ENCODE assay signal across 16 cellular contexts in the genomic region with DNA sequence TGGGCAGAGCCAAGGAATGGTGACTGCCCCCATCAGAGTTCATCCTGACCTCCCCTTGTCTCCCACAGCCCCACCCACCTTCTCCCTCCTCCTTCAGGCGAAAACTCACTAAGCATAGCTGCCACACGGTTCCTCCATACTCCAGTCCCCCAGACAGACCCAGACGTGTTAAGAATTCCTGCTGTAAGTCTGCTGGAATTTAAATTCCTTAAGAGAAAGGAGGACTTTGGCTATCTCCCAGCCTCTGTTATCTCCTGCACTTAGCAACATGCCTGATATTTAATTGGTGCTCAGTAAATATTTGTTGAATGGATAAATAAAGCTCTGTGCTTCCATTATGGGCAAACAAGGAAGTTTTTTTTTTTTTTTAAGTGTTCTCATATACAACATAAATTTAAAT.
A peak's percentile ranks its signal among the peaks of the same experiment; 100 is the strongest.
DNase-seq lines count a peak whose midpoint lies in the region; ATAC-seq, FAIRE-seq and TF ChIP-seq lines count a peak whose summit lies in the region.
"Had no signal": no experiment of that assay in that cellular context is flagged by ENCODE, and none has a peak within 500 bp of the region (broad histone marks: within the 10 kb centered on the region; RNA-seq: fewer than 3 reads in every experiment).

No MANE protein-coding gene starts in this region.

- H3K9me1 ChIP-seq in keratinocyte (ENCODE audit: control insufficient read depth, extremely low read depth, insufficient read depth, low read length): no peaks in the 10 kb centered on the region

- H2AFZ ChIP-seq in keratinocyte (ENCODE audit: control insufficient read depth, low read length) (no peak overlapping the region), smooth muscle cell (ENCODE audit: low read depth) (no peak overlapping the region)

- TF ChIP-seq CTCF in WTC11 (IDR thresholded peaks at IDR 0.05) (no peak), keratinocyte (optimal IDR thresholded peaks at IDR 0.05 in 1 of 3, IDR thresholded peaks at IDR 0.05 in 1 of 3, conservative IDR thresholded peaks at IDR 0.05 in 1 of 3; ENCODE audit: extremely low read depth in 1 of 3, insufficient read depth in 2 of 3, low read length in 3 of 3) (peak in 2 of 3 experiments; percentile 2 to 10), smooth muscle cell (IDR thresholded peaks at IDR 0.05; ENCODE audit: borderline replicate concordance, insufficient read depth, poor library complexity, severe bottlenecking) (no peak)

- peak overlapping the region; percentile 43 for H3K4me2 ChIP-seq in keratinocyte (ENCODE audit: control insufficient read depth, extremely low read depth, insufficient read depth, low read depth, low read length)
- H3K4me2 ChIP-seq in smooth muscle cell: peak overlapping the region; percentile 57

- peak; percentile 44 for FAIRE-seq in keratinocyte (lab: Jason Lieb, UNC)
- FAIRE-seq: GM12891 had no signal

- no peak overlapping the region for H3K4me3 ChIP-seq in keratinocyte (ENCODE audit: control insufficient read depth in 2 of 3, extremely low read depth in 1 of 3, insufficient read depth in 2 of 3, low read depth in 1 of 3, low read length in 3 of 3)
- H3K4me3 ChIP-seq in smooth muscle cell: no peak overlapping the region
- H3K4me3 ChIP-seq: HAP-1, right lobe of liver had no signal

- H3K27me3 Mint-ChIP-seq in WTC11 (ENCODE audit: low read depth): no peaks in the 10 kb centered on the region

- no peaks in the 10 kb centered on the region for H3K9me3 Mint-ChIP-seq in WTC11

- 4% methylated on average over 3 of the region's 3 CpGs for whole genome bisulfite sequencing in smooth muscle cell (ENCODE audit: low lambda C conversion rate)

- no peak overlapping the region for H3K4me3 Mint-ChIP-seq in WTC11

- no peaks in the 10 kb centered on the region for H3F3A ChIP-seq in smooth muscle cell (ENCODE audit: low read depth)

- H3K9ac ChIP-seq in keratinocyte (ENCODE audit: control insufficient read depth, extremely low read depth, insufficient read depth, low read length): no peak overlapping the region
- H3K9ac ChIP-seq in smooth muscle cell (ENCODE audit: low read depth): peak overlapping the region; percentile 65
- H3K9ac ChIP-seq: SK-N-SH had no signal

- CTCF ChIA-PET in WTC11 (lab: Charles Lee): interaction anchor here (1.7 kb wide), 1 partner anchor 201 kb away, joined by 5 read pairs; no protein-coding TSS in a partner anchor

- H3K27ac ChIP-seq in keratinocyte (ENCODE audit: control insufficient read depth, insufficient read depth, low read length) (peak overlapping the region; percentile 51), smooth muscle cell (ENCODE audit: low read depth) (peak overlapping the region; percentile 89)
- H3K27ac ChIP-seq: right lobe of liver had no signal

- H3K36me3 ChIP-seq in keratinocyte (ENCODE audit: control insufficient read depth in 2 of 2, extremely low read depth in 1 of 2, insufficient read depth in 2 of 2, low read length in 2 of 2) (no peaks in the 10 kb centered on the region), smooth muscle cell (ENCODE audit: low read depth) (no peaks in the 10 kb centered on the region)
- H3K36me3 ChIP-seq: HAP-1, right lobe of liver had no signal

- H4K20me1 ChIP-seq in keratinocyte (ENCODE audit: control insufficient read depth, extremely low read depth, insufficient read depth, low read length) (no peaks in the 10 kb centered on the region), smooth muscle cell (ENCODE audit: low read depth) (no peaks in the 10 kb centered on the region)

- POLR2A ChIA-PET in WTC11 (lab: Charles Lee): no interaction called here

- H3K27me3 ChIP-seq in keratinocyte (ENCODE audit: control insufficient read depth, extremely low read depth, insufficient read depth, low read length): no peaks in the 10 kb centered on the region
- H3K27me3 ChIP-seq in smooth muscle cell (ENCODE audit: low read depth): no peaks in the 10 kb centered on the region
- H3K27me3 ChIP-seq: right lobe of liver had no signal

- H3K27ac Mint-ChIP-seq in WTC11: 0 out of 2 replicates have a peak overlapping the region, but pooled peaks have one; percentile 46
- H3K27ac Mint-ChIP-seq: IgD-negative memory B cell had no signal

- peaks cover 35% of the 10 kb centered on the region for H3K36me3 Mint-ChIP-seq in WTC11

- H3K9me3 ChIP-seq in keratinocyte (ENCODE audit: control insufficient read depth, low read depth, low read length) (no peaks in the 10 kb centered on the region), smooth muscle cell (replicated peaks; ENCODE audit: low read depth) (no peaks in the 10 kb centered on the region)
- H3K9me3 ChIP-seq: HAP-1, right lobe of liver, SK-N-SH had no signal

- H3K4me1 ChIP-seq in keratinocyte (ENCODE audit: control insufficient read depth, extremely low read depth, insufficient read depth, low read length) (peaks cover 16% of the 10 kb centered on the region), smooth muscle cell (ENCODE audit: low read depth) (peaks cover 11% of the 10 kb centered on the region)
- H3K4me1 ChIP-seq: HAP-1, right lobe of liver had no signal

- DNase-seq in HCEC 1CT (peak; percentile 25), WTC11 (ENCODE audit: low spot score) (no peak), keratinocyte (ENCODE audit: low read depth, low spot score) (peak; percentile 23), smooth muscle cell (lab: John Stamatoyannopoulos, UW; ENCODE audit: unreplicated experiment) (no peak), SKM-1 (lab: John Stamatoyannopoulos, UW; ENCODE audit: unreplicated experiment) (no peak), retina (no peak)
- DNase-seq: aorta, DMS79, NCI-H1694, NCI-H82, right lobe of liver, SK-N-SH had no signal

- 0 out of 2 replicates have a peak, but pooled peaks cover 2% of the 10 kb centered on the region for H3K4me1 Mint-ChIP-seq in WTC11

- ATAC-seq in WTC11: no peak
- ATAC-seq in GM18907 (IDR thresholded peaks at IDR 0.05; ENCODE audit: unreplicated experiment): no peak

- H3K79me2 ChIP-seq in keratinocyte (ENCODE audit: control insufficient read depth, insufficient read depth, low read length): no peaks in the 10 kb centered on the region
- H3K79me2 ChIP-seq in smooth muscle cell (ENCODE audit: low read depth): no peaks in the 10 kb centered on the region

- dilution Hi-C loops in keratinocyte (cut with MboI; ENCODE audit: extremely low pct_ligation_motif_present, low sequenced_read_pairs): no loop called here

TF ChIP-seq in WTC11, 78 proteins besides CTCF, POLR2A, EP300 and RAD21 (continues in another document):
- TF ChIP-seq, protein P1, sequence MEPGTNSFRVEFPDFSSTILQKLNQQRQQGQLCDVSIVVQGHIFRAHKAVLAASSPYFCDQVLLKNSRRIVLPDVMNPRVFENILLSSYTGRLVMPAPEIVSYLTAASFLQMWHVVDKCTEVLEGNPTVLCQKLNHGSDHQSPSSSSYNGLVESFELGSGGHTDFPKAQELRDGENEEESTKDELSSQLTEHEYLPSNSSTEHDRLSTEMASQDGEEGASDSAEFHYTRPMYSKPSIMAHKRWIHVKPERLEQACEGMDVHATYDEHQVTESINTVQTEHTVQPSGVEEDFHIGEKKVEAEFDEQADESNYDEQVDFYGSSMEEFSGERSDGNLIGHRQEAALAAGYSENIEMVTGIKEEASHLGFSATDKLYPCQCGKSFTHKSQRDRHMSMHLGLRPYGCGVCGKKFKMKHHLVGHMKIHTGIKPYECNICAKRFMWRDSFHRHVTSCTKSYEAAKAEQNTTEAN (CRISPR knock-in tag; IDR thresholded peaks at IDR 0.05): no peak
- TF ChIP-seq, protein P2, sequence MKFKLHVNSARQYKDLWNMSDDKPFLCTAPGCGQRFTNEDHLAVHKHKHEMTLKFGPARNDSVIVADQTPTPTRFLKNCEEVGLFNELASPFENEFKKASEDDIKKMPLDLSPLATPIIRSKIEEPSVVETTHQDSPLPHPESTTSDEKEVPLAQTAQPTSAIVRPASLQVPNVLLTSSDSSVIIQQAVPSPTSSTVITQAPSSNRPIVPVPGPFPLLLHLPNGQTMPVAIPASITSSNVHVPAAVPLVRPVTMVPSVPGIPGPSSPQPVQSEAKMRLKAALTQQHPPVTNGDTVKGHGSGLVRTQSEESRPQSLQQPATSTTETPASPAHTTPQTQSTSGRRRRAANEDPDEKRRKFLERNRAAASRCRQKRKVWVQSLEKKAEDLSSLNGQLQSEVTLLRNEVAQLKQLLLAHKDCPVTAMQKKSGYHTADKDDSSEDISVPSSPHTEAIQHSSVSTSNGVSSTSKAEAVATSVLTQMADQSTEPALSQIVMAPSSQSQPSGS (CRISPR knock-in tag; IDR thresholded peaks at IDR 0.05; ENCODE audit: borderline replicate concordance, low read depth): no peak
- TF ChIP-seq, protein P3, sequence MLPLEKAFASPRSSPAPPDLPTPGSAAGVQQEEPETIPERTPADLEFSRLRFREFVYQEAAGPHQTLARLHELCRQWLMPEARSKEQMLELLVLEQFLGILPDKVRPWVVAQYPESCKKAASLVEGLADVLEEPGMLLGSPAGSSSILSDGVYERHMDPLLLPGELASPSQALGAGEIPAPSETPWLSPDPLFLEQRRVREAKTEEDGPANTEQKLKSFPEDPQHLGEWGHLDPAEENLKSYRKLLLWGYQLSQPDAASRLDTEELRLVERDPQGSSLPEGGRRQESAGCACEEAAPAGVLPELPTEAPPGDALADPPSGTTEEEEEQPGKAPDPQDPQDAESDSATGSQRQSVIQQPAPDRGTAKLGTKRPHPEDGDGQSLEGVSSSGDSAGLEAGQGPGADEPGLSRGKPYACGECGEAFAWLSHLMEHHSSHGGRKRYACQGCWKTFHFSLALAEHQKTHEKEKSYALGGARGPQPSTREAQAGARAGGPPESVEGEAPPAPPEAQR (CRISPR knock-in tag; IDR thresholded peaks at IDR 0.05): no peak
- TF ChIP-seq ZNF263 (CRISPR knock-in tag; IDR thresholded peaks at IDR 0.05; ENCODE audit: low read depth): no peak
- TF ChIP-seq, protein P4, sequence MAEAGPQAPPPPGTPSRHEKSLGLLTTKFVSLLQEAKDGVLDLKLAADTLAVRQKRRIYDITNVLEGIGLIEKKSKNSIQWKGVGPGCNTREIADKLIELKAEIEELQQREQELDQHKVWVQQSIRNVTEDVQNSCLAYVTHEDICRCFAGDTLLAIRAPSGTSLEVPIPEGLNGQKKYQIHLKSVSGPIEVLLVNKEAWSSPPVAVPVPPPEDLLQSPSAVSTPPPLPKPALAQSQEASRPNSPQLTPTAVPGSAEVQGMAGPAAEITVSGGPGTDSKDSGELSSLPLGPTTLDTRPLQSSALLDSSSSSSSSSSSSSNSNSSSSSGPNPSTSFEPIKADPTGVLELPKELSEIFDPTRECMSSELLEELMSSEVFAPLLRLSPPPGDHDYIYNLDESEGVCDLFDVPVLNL (CRISPR knock-in tag; IDR thresholded peaks at IDR 0.05; ENCODE audit: borderline replicate concordance, low read depth): no peak
- no peak for TF ChIP-seq CBFB (CRISPR knock-in tag; IDR thresholded peaks at IDR 0.05; ENCODE audit: low read depth)
- TF ChIP-seq NFYB (CRISPR knock-in tag; conservative IDR thresholded peaks at IDR 0.05; ENCODE audit: low read depth): no peak
- TF ChIP-seq, protein P5, sequence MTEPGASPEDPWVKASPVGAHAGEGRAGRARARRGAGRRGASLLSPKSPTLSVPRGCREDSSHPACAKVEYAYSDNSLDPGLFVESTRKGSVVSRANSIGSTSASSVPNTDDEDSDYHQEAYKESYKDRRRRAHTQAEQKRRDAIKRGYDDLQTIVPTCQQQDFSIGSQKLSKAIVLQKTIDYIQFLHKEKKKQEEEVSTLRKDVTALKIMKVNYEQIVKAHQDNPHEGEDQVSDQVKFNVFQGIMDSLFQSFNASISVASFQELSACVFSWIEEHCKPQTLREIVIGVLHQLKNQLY (CRISPR knock-in tag; IDR thresholded peaks at IDR 0.05): no peak
- no peak for TF ChIP-seq ZNF416 (CRISPR knock-in tag; IDR thresholded peaks at IDR 0.05)

Comparison
In these comparisons a context has a peak if more than half of its experiments do, and no peak if none do; other contexts are left out.
1. DNase-seq: peak in HCEC 1CT (single experiment) and keratinocyte (single experiment); none in WTC11 (single experiment), smooth muscle cell (single experiment), SKM-1 (single experiment) and retina (single experiment).
2. CTCF ChIP-seq: peak in keratinocyte (2 of 3); none in WTC11 (single experiment) and smooth muscle cell (single experiment).